In the genomic region with DNA sequence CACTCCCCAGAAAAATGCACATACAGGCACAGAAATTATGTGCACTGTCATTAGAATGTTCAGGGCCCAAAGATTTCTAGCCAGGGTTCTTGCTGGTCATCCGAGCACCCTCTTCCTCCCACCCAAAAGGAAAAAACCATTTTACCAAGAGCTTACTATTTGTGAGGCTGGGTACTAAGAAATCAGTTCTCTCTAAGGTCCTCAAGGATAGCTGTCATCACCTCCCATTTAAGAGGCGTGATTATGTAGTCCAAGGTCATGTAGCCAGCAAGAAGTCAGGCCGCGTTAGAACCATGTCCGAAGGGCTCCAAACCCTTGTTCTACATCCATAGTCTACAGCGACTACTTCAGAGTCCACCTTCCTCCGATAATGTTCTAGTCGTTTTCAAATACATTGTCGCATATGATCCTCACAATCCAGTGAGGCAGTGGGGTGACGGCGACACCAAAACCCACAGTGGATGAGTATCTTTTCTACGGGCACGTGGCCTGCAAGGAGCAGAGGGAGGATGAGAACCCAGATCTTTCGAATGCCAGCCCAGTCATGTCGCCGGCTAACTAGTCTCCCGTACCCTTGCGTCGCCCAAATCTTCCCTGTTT, we compare ENCODE assay signal across 8 cellular contexts. TPM values are rescaled to one million over a fixed set of nuclear protein-coding genes. Genes with fewer than 3 reads are reported as not detected.
DNase-seq lines count a peak whose midpoint lies in the region; ATAC-seq, FAIRE-seq and TF ChIP-seq lines count a peak whose summit lies in the region.

No MANE protein-coding gene starts in this region.

- H3K9me3 ChIP-seq in K562 (replicated peaks; ENCODE audit: control insufficient read depth, insufficient read depth, low read depth, low read length) (0 out of 2 replicates have a peak, but pooled peaks cover 3% of the 10 kb centered on the region), kidney (ENCODE audit: control insufficient read depth in 1 of 2, low read length in 2 of 2) (no peaks in the 10 kb centered on the region)

- TF ChIP-seq CTCF in K562 (IDR thresholded peaks at IDR 0.05 in 2 of 3, conservative IDR thresholded peaks at IDR 0.05 in 1 of 3; ENCODE audit: insufficient read depth in 2 of 3, low read depth in 1 of 3, low read length in 3 of 3) (no peak), kidney (IDR thresholded peaks at IDR 0.05; ENCODE audit: borderline replicate concordance, extremely low read depth, insufficient read depth) (no peak)

- H3K4me3 ChIP-seq in ACC112 (ENCODE audit: low read depth, low read length) (peak overlapping the region; percentile 98), K562 (peak overlapping the region; percentile 84), kidney (ENCODE audit: low read length in 2 of 2) (peak overlapping the region; percentile 95 to 96)

- TF ChIP-seq EP300 in K562 (IDR thresholded peaks at IDR 0.05; ENCODE audit: low read length), result no peak

- no peaks in the 10 kb centered on the region for H3K27me3 ChIP-seq in ACC112 (ENCODE audit: insufficient read depth, low read length)
- H3K27me3 ChIP-seq in K562 (ENCODE audit: control insufficient read depth in 2 of 2, insufficient read depth in 2 of 2, low read length in 2 of 2), result no peaks in the 10 kb centered on the region

- POLR2A ChIA-PET in K562 (lab: Yijun Ruan, JAX), result interaction anchor here (1.3 to 1.7 kb wide), 2 partner anchors 11 to 43 kb away, joined by 5 to 9 read pairs; no protein-coding TSS in a partner anchor

- H2AFZ ChIP-seq in ACC112 (ENCODE audit: low read length, unreplicated experiment), result peak overlapping the region; percentile 74
- H2AFZ ChIP-seq in K562 (ENCODE audit: low read depth, low read length), result peak overlapping the region; percentile 95

- H4K20me1 ChIP-seq in K562 (replicated peaks; ENCODE audit: control insufficient read depth, insufficient read depth, low read length), result no peaks in the 10 kb centered on the region

- WGBS in K562 (ENCODE audit: insufficient coverage, low coverage, missing lambda C conversion rate), result 0% methylated on average over 19 of the region's 19 CpGs

- H3K79me2 ChIP-seq in ACC112 (ENCODE audit: control insufficient read depth, insufficient read depth, low read length, unreplicated experiment), result peaks cover 55% of the 10 kb centered on the region
- peaks cover 70% of the 10 kb centered on the region for H3K79me2 ChIP-seq in K562 (ENCODE audit: control insufficient read depth, insufficient read depth, low read length)

- no peak for TF ChIP-seq RAD21 in K562 (CRISPR knock-in tag; conservative IDR thresholded peaks at IDR 0.05 in 1 of 2, IDR thresholded peaks at IDR 0.05 in 1 of 2)

- peaks cover 23% of the 10 kb centered on the region for H3K4me1 ChIP-seq in ACC112 (ENCODE audit: control insufficient read depth, insufficient read depth, low read length, unreplicated experiment)
- H3K4me1 ChIP-seq in K562 (replicated peaks in 1 of 2; ENCODE audit: control insufficient read depth in 2 of 2, insufficient read depth in 2 of 2, low read length in 2 of 2), result peaks cover 0 to 19% of the 10 kb centered on the region in 2 experiments; a peak in 3 of 5 replicates
- H3K4me1 ChIP-seq in kidney (ENCODE audit: control insufficient read depth in 1 of 2, insufficient read depth in 1 of 2, low read depth in 1 of 2, low read length in 2 of 2), result peaks cover 9 to 20% of the 10 kb centered on the region in 2 donors

- no peak for TF ChIP-seq POLR2A in K562 (conservative IDR thresholded peaks at IDR 0.05)

- H3K4me2 ChIP-seq in K562 (ENCODE audit: insufficient read depth, low read length), result peak overlapping the region; percentile 100

- TSS peak; percentile 78 for BruUV-seq in K562 (replicated peaks; lab: Mats Ljungman, UMichigan)

- H3K27ac ChIP-seq in ACC112 (ENCODE audit: low read depth, low read length) (peak overlapping the region; percentile 40; the same call in 1 of the 2 replicates), K562 (ENCODE audit: extremely low read depth, low read depth, low read length) (peak overlapping the region; percentile 84), kidney (ENCODE audit: low read depth in 2 of 2, low read length in 2 of 2) (peak overlapping the region; percentile 38 to 55)

- CTCF ChIA-PET in K562 (lab: Yijun Ruan, JAX; ENCODE audit: low intra/inter-chr PET ratio), result no interaction called here

- peaks cover 38% of the 10 kb centered on the region for H3K36me3 ChIP-seq in ACC112 (ENCODE audit: insufficient read depth, low read length)
- peaks cover 85% of the 10 kb centered on the region for H3K36me3 ChIP-seq in K562 (ENCODE audit: control insufficient read depth, insufficient read depth, low read length)
- peaks cover 19 to 35% of the 10 kb centered on the region in 2 donors for H3K36me3 ChIP-seq in kidney (ENCODE audit: control insufficient read depth in 1 of 2, insufficient read depth in 2 of 2, low read length in 2 of 2)

- H3K9ac ChIP-seq in K562 (ENCODE audit: insufficient read depth in 1 of 2, low read depth in 2 of 2, low read length in 2 of 2) (peak overlapping the region; percentile 93 to 98), kidney (ENCODE audit: low read length in 2 of 2) (peak overlapping the region; percentile 88 to 98)

- peak; percentile 65 for DNase-seq in RPMI8226
- DNase-seq in K562 (ENCODE audit: extremely low read depth in 1 of 4, low spot score in 3 of 4), result peak; percentile 33 to 60 (median 44)
- DNase-seq in kidney, result no peak
- peak; percentile 50 for DNase-seq in stimulated activated CD4-positive, alpha-beta T cell treated with anti-CD3 and anti-CD28 coated beads, Interleukin-4, amount 100 ng/mL, for 1 hour
- DNase-seq in globus pallidus (ENCODE audit: low spot score), result no peak

- in situ Hi-C loops in K562 (cut with MboI), result no loop called here

- intact Hi-C loops in K562 (cut with micrococcal nuclease), result loop anchor here (5.0 kb wide), 2 partner anchors 154 to 209 kb away; partner anchors contain the start of genes CFAP68 and FDXACB1
- intact Hi-C loops in kidney (cut with DNase I), result no loop called here

- no peaks in the 10 kb centered on the region for H3K9me1 ChIP-seq in K562 (ENCODE audit: control insufficient read depth, insufficient read depth, low read length)

- FAIRE-seq in K562 (lab: Jason Lieb, UNC) (peak; percentile 40), kidney (lab: Jason Lieb, UNC) (no peak)

- ATAC-seq in GM18511 (IDR thresholded peaks at IDR 0.05; ENCODE audit: unreplicated experiment), result peak; percentile 53
- ATAC-seq in HG02981 (IDR thresholded peaks at IDR 0.05; ENCODE audit: unreplicated experiment), result peak; percentile 29
- peak; percentile 67 for ATAC-seq in K562

RNA-seq across cellular contexts. Expression of gene TIMM8B, which starts 0.6 kb away (rescaled TPM):
- 15.0 and 19.8 TPM in 2 replicates for total RNA-seq in K562 (2011; cell fraction: chromatin; rRNA removed; ENCODE audit: low replicate concordance)
- total RNA-seq in K562 (2011; cell fraction: nucleolus; rRNA removed), result 27.7 and 34.7 TPM in 2 replicates
- 27.4 and 37.3 TPM in 2 replicates for total RNA-seq in K562 (2011; cell fraction: nucleoplasm; rRNA removed)
- total RNA-seq in K562 (2014; rRNA removed) (145 and 209 TPM in 2 replicates), K562 (2014; rRNA removed; fragmentation: Illumina TruSeq; extraction: Trizol) (108 and 117 TPM in 2 replicates), K562 (2015; rRNA removed; fragmentation: Illumina TruSeq; extraction: Trizol) (106 and 117 TPM in 2 replicates), K562 (2021) (104 and 113 TPM in 2 replicates), kidney (51.3 TPM)
- polyA plus RNA-seq in K562 (2011; rRNA removed) (124 and 175 TPM in 2 replicates), K562 (2014; fragmentation: Illumina TruSeq; extraction: Trizol) (95.8 and 105 TPM in 2 replicates), K562 (2014; fragmentation: Nextera tagmentation; extraction: Ambion mirVana) (100 to 1,000 TPM; 325 to 338 TPM), K562 (2014; rRNA removed) (200 and 208 TPM in 2 replicates), kidney (ENCODE audit: insufficient read depth, low read depth, low replicate concordance) (167 TPM)
- polyA plus RNA-seq in K562 (2011; cell fraction: cytosol; rRNA removed), result 126 and 165 TPM in 2 replicates
- 89.6 and 91.5 TPM in 2 replicates for polyA plus RNA-seq in K562 (2011; cell fraction: nucleus; rRNA removed)
- 85.4 and 177 TPM in 2 replicates for polyA plus RNA-seq in K562 (2012)
- polyA minus RNA-seq in K562 (2011; rRNA and poly(A)+ RNA removed), result 41.4 and 45.7 TPM in 2 replicates
- polyA minus RNA-seq in K562 (2011; cell fraction: cytosol; rRNA and poly(A)+ RNA removed), result 14.5 and 20.1 TPM in 2 replicates
- polyA minus RNA-seq in K562 (2011; cell fraction: nucleus; rRNA and poly(A)+ RNA removed), result 17.5 and 27.4 TPM in 2 replicates

RNA-seq across cellular contexts. Expression of gene SDHD, which starts 0.8 kb away (rescaled TPM):
- 36.9 and 54.3 TPM in 2 replicates for total RNA-seq in K562 (2011; cell fraction: chromatin; rRNA removed; ENCODE audit: low replicate concordance)
- 66.0 and 67.4 TPM in 2 replicates for total RNA-seq in K562 (2011; cell fraction: nucleolus; rRNA removed)
- 67.2 and 80.8 TPM in 2 replicates for total RNA-seq in K562 (2011; cell fraction: nucleoplasm; rRNA removed)
- total RNA-seq in K562 (2014; rRNA removed), result 117 and 150 TPM in 2 replicates
- 239 and 242 TPM in 2 replicates for total RNA-seq in K562 (2014; rRNA removed; fragmentation: Illumina TruSeq; extraction: Trizol)
- total RNA-seq in K562 (2015; rRNA removed; fragmentation: Illumina TruSeq; extraction: Trizol), result 156 and 174 TPM in 2 replicates
- 176 and 197 TPM in 2 replicates for total RNA-seq in K562 (2021)
- 276 and 303 TPM in 2 replicates for polyA plus RNA-seq in K562 (2011; rRNA removed)
- 544 and 575 TPM in 2 replicates for polyA plus RNA-seq in K562 (2011; cell fraction: cytosol; rRNA removed)
- polyA plus RNA-seq in K562 (2011; cell fraction: nucleus; rRNA removed), result 122 and 139 TPM in 2 replicates
- polyA plus RNA-seq in K562 (2012), result 150 and 211 TPM in 2 replicates
- 201 and 215 TPM in 2 replicates for polyA plus RNA-seq in K562 (2014; fragmentation: Illumina TruSeq; extraction: Trizol)
- 1,000 to 10,000 TPM; 1,105 to 1,225 TPM for polyA plus RNA-seq in K562 (2014; fragmentation: Nextera tagmentation; extraction: Ambion mirVana)
- polyA plus RNA-seq in K562 (2014; rRNA removed), result 215 and 243 TPM in 2 replicates
- 281 and 364 TPM in 2 replicates for polyA minus RNA-seq in K562 (2011; rRNA and poly(A)+ RNA removed)
- polyA minus RNA-seq in K562 (2011; cell fraction: cytosol; rRNA and poly(A)+ RNA removed), result 120 and 142 TPM in 2 replicates
- polyA minus RNA-seq in K562 (2011; cell fraction: nucleus; rRNA and poly(A)+ RNA removed), result 27.1 and 46.9 TPM in 2 replicates
- 111 TPM for total RNA-seq in kidney
- polyA plus RNA-seq in kidney (ENCODE audit: insufficient read depth, low read depth, low replicate concordance), result 288 TPM

RNA-seq across cellular contexts. Expression of gene NKAPD1, which starts 11.8 kb away (rescaled TPM):
- total RNA-seq in K562 (2011; cell fraction: chromatin; rRNA removed; ENCODE audit: low replicate concordance), result 13.4 and 33.1 TPM in 2 replicates
- 11.7 and 11.8 TPM in 2 replicates for total RNA-seq in K562 (2011; cell fraction: nucleolus; rRNA removed)
- 20.8 and 32.0 TPM in 2 replicates for total RNA-seq in K562 (2011; cell fraction: nucleoplasm; rRNA removed)
- total RNA-seq in K562 (2014; rRNA removed) (26.8 and 28.2 TPM in 2 replicates), K562 (2014; rRNA removed; fragmentation: Illumina TruSeq; extraction: Trizol) (49.7 and 62.0 TPM in 2 replicates), K562 (2015; rRNA removed; fragmentation: Illumina TruSeq; extraction: Trizol) (54.1 and 56.6 TPM in 2 replicates), K562 (2021) (25.7 and 28.1 TPM in 2 replicates), kidney (21.5 TPM)
- polyA plus RNA-seq in K562 (2011; rRNA removed) (21.8 and 31.9 TPM in 2 replicates), K562 (2014; fragmentation: Illumina TruSeq; extraction: Trizol) (50.7 and 73.5 TPM in 2 replicates), K562 (2014; fragmentation: Nextera tagmentation; extraction: Ambion mirVana) (10 to 100 TPM; 14.1 to 18.3 TPM), K562 (2014; rRNA removed) (29.3 and 45.9 TPM in 2 replicates), kidney (ENCODE audit: insufficient read depth, low read depth, low replicate concordance) (14.3 TPM)
- 6.6 and 11.7 TPM in 2 replicates for polyA plus RNA-seq in K562 (2011; cell fraction: cytosol; rRNA removed)
- 16.0 and 17.8 TPM in 2 replicates for polyA plus RNA-seq in K562 (2011; cell fraction: nucleus; rRNA removed)
- polyA plus RNA-seq in K562 (2012), result 25.6 and 27.9 TPM in 2 replicates
- polyA minus RNA-seq in K562 (2011; rRNA and poly(A)+ RNA removed), result 36.4 and 38.6 TPM in 2 replicates
- polyA minus RNA-seq in K562 (2011; cell fraction: cytosol; rRNA and poly(A)+ RNA removed), result 8.2 and 19.0 TPM in 2 replicates
- 12.9 and 21.2 TPM in 2 replicates for polyA minus RNA-seq in K562 (2011; cell fraction: nucleus; rRNA and poly(A)+ RNA removed)

RNA-seq across cellular contexts. Expression of gene PIH1D2, which starts 12.1 kb away (rescaled TPM):
- 0.97 and 1.5 TPM in 2 replicates for total RNA-seq in K562 (2011; cell fraction: chromatin; rRNA removed; ENCODE audit: low replicate concordance)
- total RNA-seq in K562 (2011; cell fraction: nucleolus; rRNA removed), result 0.79 and 1.3 TPM in 2 replicates
- 1.0 and 1.9 TPM in 2 replicates for total RNA-seq in K562 (2011; cell fraction: nucleoplasm; rRNA removed)
- total RNA-seq in K562 (2014; rRNA removed) (1.5 and 2.1 TPM in 2 replicates), K562 (2014; rRNA removed; fragmentation: Illumina TruSeq; extraction: Trizol) (3.3 and 3.5 TPM in 2 replicates), K562 (2015; rRNA removed; fragmentation: Illumina TruSeq; extraction: Trizol) (1.7 and 3.0 TPM in 2 replicates), K562 (2021) (1.3 and 1.5 TPM in 2 replicates), kidney (7.5 TPM)
- polyA plus RNA-seq in K562 (2011; rRNA removed) (1.8 and 3.8 TPM in 2 replicates), K562 (2014; fragmentation: Illumina TruSeq; extraction: Trizol) (2.5 and 2.8 TPM in 2 replicates), K562 (2014; fragmentation: Nextera tagmentation; extraction: Ambion mirVana) (1 to 10 TPM; 3.9 to 5.4 TPM), K562 (2014; rRNA removed) (1.2 and 1.6 TPM in 2 replicates), kidney (ENCODE audit: insufficient read depth, low read depth, low replicate concordance) (6.6 TPM)
- 0.68 and 0.69 TPM in 2 replicates for polyA plus RNA-seq in K562 (2011; cell fraction: cytosol; rRNA removed)
- 1.8 and 2.5 TPM in 2 replicates for polyA plus RNA-seq in K562 (2011; cell fraction: nucleus; rRNA removed)
- 1.6 and 1.8 TPM in 2 replicates for polyA plus RNA-seq in K562 (2012)
- polyA minus RNA-seq in K562 (2011; rRNA and poly(A)+ RNA removed), result 1.4 and 1.5 TPM in 2 replicates
- polyA minus RNA-seq in K562 (2011; cell fraction: cytosol; rRNA and poly(A)+ RNA removed), result 0.86 TPM in 1 of 2 replicates, not detected in the other
- polyA minus RNA-seq in K562 (2011; cell fraction: nucleus; rRNA and poly(A)+ RNA removed), result 0.67 and 0.81 TPM in 2 replicates

Comparison
In these comparisons a context has a peak if more than half of its experiments do, and no peak if none do; other contexts are left out.
1. DNase-seq: peak in RPMI8226 (single experiment), K562 (4 of 4) and stimulated activated CD4-positive, alpha-beta T cell treated with anti-CD3 and anti-CD28 coated beads, Interleukin-4, amount 100 ng/mL, for 1 hour (single experiment); none in kidney (single experiment) and globus pallidus (single experiment).
2. Peak in every context shown above with its lines, with median percentiles within 50 percentile points of each other: H3K27ac ChIP-seq, H3K4me3 ChIP-seq and ATAC-seq.